8 cellular contexts compared by ENCODE assay signal in the genomic region with DNA sequence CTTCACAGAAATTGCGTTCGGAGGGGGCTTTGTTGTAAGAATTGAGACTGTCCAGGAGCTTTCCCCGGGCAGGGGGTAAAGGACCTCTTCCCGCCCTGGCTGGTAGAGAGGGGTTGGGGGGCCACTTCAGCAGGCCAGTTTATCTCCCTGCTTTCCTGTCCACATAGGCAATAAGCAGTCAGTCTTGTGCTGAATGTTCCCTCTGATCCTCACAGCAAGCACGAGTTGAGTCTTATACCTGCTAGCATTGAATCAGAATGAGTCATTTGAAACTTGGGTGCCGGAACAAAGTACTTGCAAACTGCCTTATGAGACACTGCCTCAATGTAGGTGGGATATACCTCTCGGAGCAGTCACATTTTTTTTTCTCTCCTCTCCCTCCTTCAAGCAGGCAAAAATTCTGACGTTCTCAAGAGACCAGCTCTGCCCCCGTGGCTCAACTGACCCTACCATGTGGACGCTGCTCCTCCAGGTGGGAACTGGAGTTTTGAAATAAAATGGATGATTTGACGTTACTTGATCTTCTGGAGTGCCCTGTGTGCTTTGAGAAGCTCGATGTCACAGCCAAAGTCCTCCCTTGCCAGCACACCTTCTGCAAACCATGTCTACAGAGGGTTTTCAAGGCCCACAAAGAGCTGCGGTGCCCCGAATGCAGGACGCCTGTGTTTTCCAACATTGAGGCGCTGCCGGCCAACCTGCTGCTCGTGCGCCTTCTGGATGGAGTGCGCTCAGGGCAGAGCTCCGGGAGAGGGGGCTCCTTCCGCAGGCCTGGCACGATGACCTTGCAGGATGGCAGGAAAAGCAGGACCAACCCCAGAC. TPM values are rescaled to one million over a fixed set of nuclear protein-coding genes. Genes with fewer than 3 reads are reported as not detected.
DNase-seq lines count a peak whose midpoint lies in the region; ATAC-seq and TF ChIP-seq lines count a peak whose summit lies in the region.

No MANE protein-coding gene starts in this region.

- dilution Hi-C loops in mammary epithelial cell (cut with HindIII; ENCODE audit: low sequenced_read_pairs), result loop anchor here (5.0 kb wide), 2 partner anchors 35 to 90 kb away; no protein-coding TSS in a partner anchor

- H3K9me3 ChIP-seq in mammary epithelial cell (replicated peaks; ENCODE audit: insufficient read depth, low read length) (no peaks in the 10 kb centered on the region), neural progenitor cell (ENCODE audit: low read depth) (no peaks in the 10 kb centered on the region)

- H3K9ac ChIP-seq in mammary epithelial cell (ENCODE audit: insufficient read depth, low read length) (peak overlapping the region; percentile 91), neural progenitor cell (no peak overlapping the region)

- H3F3A ChIP-seq in neural progenitor cell (ENCODE audit: low read depth), result peaks cover 12% of the 10 kb centered on the region

- peaks cover 46% of the 10 kb centered on the region for H3K4me1 Mint-ChIP-seq in neural progenitor cell

- ATAC-seq in HG03442 (IDR thresholded peaks at IDR 0.05; ENCODE audit: unreplicated experiment), result peak; percentile 67

- in situ Hi-C loops in GM13976 (cut with MboI; ENCODE audit: low sequenced_read_pairs, unreplicated experiment), result no loop called here
- in situ Hi-C loops in mammary epithelial cell (cut with MboI; ENCODE audit: low sequenced_read_pairs in 2 of 2), result no loop called here

- no peaks in the 10 kb centered on the region for H3K36me3 Mint-ChIP-seq in neural progenitor cell

- intact Hi-C loops in mammary epithelial cell (cut with micrococcal nuclease), result loop anchor here (1.0 to 2.0 kb wide), 6 partner anchors 9 to 112 kb away; a partner anchor contains a TSS

- DNase-seq in GM13976 (ENCODE audit: low spot score), result peak; percentile 41
- DNase-seq in mammary epithelial cell, result peak; percentile 93
- no peak for DNase-seq in neural progenitor cell (ENCODE audit: low spot score)
- no peak for DNase-seq in NCI-H2081 (lab: John Stamatoyannopoulos, UW)
- no peak for DNase-seq in NCI-H526 treated with DMSO at 0.1 percent for 48 hours (lab: John Stamatoyannopoulos, UW)
- DNase-seq in HEK293T (ENCODE audit: extremely low spot score), result no peak
- DNase-seq in NCI-H510A (lab: John Stamatoyannopoulos, UW), result no peak

- POLR2A ChIA-PET in HEK293T (lab: Yijun Ruan, JAX), result interaction anchor here (1.0 to 4.1 kb wide), 4 partner anchors 9 to 37 kb away, joined by 3 to 27 read pairs (median 4); no protein-coding TSS in a partner anchor

- H3K36me3 ChIP-seq in mammary epithelial cell (ENCODE audit: insufficient read depth, low read length) (peaks cover 5% of the 10 kb centered on the region), neural progenitor cell (no peaks in the 10 kb centered on the region)

- H3K27ac Mint-ChIP-seq in neural progenitor cell, result no peak overlapping the region

- no TSS peak for BruUV-seq in mammary epithelial cell (replicated peaks; lab: Mats Ljungman, UMichigan)

- peaks cover 3% of the 10 kb centered on the region for H3K27me3 Mint-ChIP-seq in neural progenitor cell (ENCODE audit: insufficient read depth, low read depth)

- H3K79me2 ChIP-seq in mammary epithelial cell (ENCODE audit: insufficient read depth, low read length) (peaks cover 58% of the 10 kb centered on the region), neural progenitor cell (ENCODE audit: low read depth) (no peaks in the 10 kb centered on the region)

- H3K4me2 ChIP-seq in mammary epithelial cell (ENCODE audit: insufficient read depth, low read depth, low read length) (peak overlapping the region; percentile 96), neural progenitor cell (peak overlapping the region; percentile 72)

- H2AFZ ChIP-seq in mammary epithelial cell (ENCODE audit: low read depth, low read length) (peak overlapping the region; percentile 49), neural progenitor cell (replicated peaks) (peak overlapping the region; percentile 80)

- H3K4me1 ChIP-seq in mammary epithelial cell (ENCODE audit: insufficient read depth, low read length) (peaks cover 55% of the 10 kb centered on the region), neural progenitor cell (peaks cover 40% of the 10 kb centered on the region)

- H3K27me3 ChIP-seq in mammary epithelial cell (ENCODE audit: insufficient read depth, low read length), result no peaks in the 10 kb centered on the region
- H3K27me3 ChIP-seq in neural progenitor cell, result no peaks in the 10 kb centered on the region

- no peaks in the 10 kb centered on the region for H3K9me3 Mint-ChIP-seq in neural progenitor cell

- peak overlapping the region; percentile 84 for H3K27ac ChIP-seq in mammary epithelial cell (ENCODE audit: insufficient read depth, low read depth, low read length)
- H3K27ac ChIP-seq in neural progenitor cell, result no peak overlapping the region

- CTCF ChIA-PET in mammary epithelial cell (lab: Charles Lee; ENCODE audit: low non-redundant PET), result no interaction called here
- CTCF ChIA-PET in HEK293T (lab: Yijun Ruan, JAX), result interaction anchor here (0.5 to 2.0 kb wide), 2 partner anchors 103 to 1743 kb away, joined by 4 to 6 read pairs; no protein-coding TSS in a partner anchor

- H3K4me3 ChIP-seq in mammary epithelial cell (replicated peaks in 1 of 3; ENCODE audit: insufficient read depth in 1 of 3, low read depth in 2 of 3, low read length in 3 of 3) (peak overlapping the region; percentile 58 to 83 (median 75)), neural progenitor cell (peak overlapping the region; percentile 29)

- 12% methylated on average over 21 of the region's 23 CpGs for WGBS in mammary epithelial cell (ENCODE audit: low coverage, missing lambda C conversion rate)

- TF ChIP-seq CTCF in GM13976 (IDR thresholded peaks at IDR 0.05; ENCODE audit: borderline replicate concordance, control extremely low read depth, extremely low read depth, insufficient read depth, missing control alignments), result no peak
- TF ChIP-seq CTCF in mammary epithelial cell (conservative IDR thresholded peaks at IDR 0.05 in 1 of 2, IDR thresholded peaks at IDR 0.05 in 1 of 2; ENCODE audit: extremely low read depth in 1 of 2, insufficient read depth in 1 of 2, low read depth in 1 of 2, low read length in 2 of 2), result no peak
- no peak for TF ChIP-seq CTCF in neural progenitor cell (IDR thresholded peaks at IDR 0.05)

- H4K20me1 ChIP-seq in mammary epithelial cell (ENCODE audit: insufficient read depth, low read length) (no peaks in the 10 kb centered on the region), neural progenitor cell (ENCODE audit: low read depth) (no peaks in the 10 kb centered on the region)

- peak overlapping the region; percentile 80 for H3K4me3 Mint-ChIP-seq in neural progenitor cell

TF ChIP-seq in HEK293T, 16 proteins besides CTCF, POLR2A, EP300 and RAD21:
- TF ChIP-seq LEF1 (IDR thresholded peaks at IDR 0.05; ENCODE audit: borderline replicate concordance) (no peak), NFRKB (IDR thresholded peaks at IDR 0.05) (no peak), ZNF384 (IDR thresholded peaks at IDR 0.05) (no peak)

RNA-seq across cellular contexts. Expression of a gene that starts 1.3 kb away (rescaled TPM):
- 10 to 100 TPM; 57.3 to 76.1 TPM for total RNA-seq in mammary epithelial cell
- polyA plus RNA-seq in mammary epithelial cell, result 27.3 TPM
- 44.5 TPM for polyA minus RNA-seq in mammary epithelial cell
- total RNA-seq in neural progenitor cell (ENCODE audit: low replicate concordance), result 0.36 and 2.4 TPM in 2 replicates

Comparison
In these comparisons a context has a peak if more than half of its experiments do, and no peak if none do; other contexts are left out.
1. DNase-seq: peak in GM13976 (single experiment) and mammary epithelial cell (single experiment); none in neural progenitor cell (single experiment), NCI-H2081 (0 of 2), NCI-H526 treated with DMSO at 0.1 percent for 48 hours (single experiment), HEK293T (single experiment) and NCI-H510A (single experiment).
2. RNA of a gene that starts 1.3 kb away (total RNA-seq): 57.3 to 76.1 TPM in mammary epithelial cell; 0.36 to 2.4 TPM in neural progenitor cell; every median in the first group is over 10 times any median in the second.